ENCODE assay signal across 20 cellular contexts in genomic region chr7:19296617-19297016, GRCh38.
A peak's percentile ranks its signal among the peaks of the same experiment; 100 is the strongest.
DNase-seq lines count a peak whose midpoint lies in the region; ATAC-seq, FAIRE-seq and TF ChIP-seq lines count a peak whose summit lies in the region.
"Had no signal": no experiment of that assay in that cellular context is flagged by ENCODE, and none has a peak within 500 bp of the region (broad histone marks: within the 10 kb centered on the region; RNA-seq: fewer than 3 reads in every experiment).

No MANE protein-coding gene starts in this region.

- no peaks in the 10 kb centered on the region for H3K4me1 Mint-ChIP-seq in T-helper 17 cell
- no peaks in the 10 kb centered on the region for H3K4me1 Mint-ChIP-seq in activated CD8-positive, alpha-beta T cell treated with anti-CD3 and anti-CD28 coated beads, Interleukin-2, amount 10 ng/mL, durations not matched to agents 7 days and 5 days (ENCODE audit: low read depth)
- H3K4me1 Mint-ChIP-seq: CD14-positive monocyte, IgD-negative memory B cell had no signal

- intact Hi-C loops in kidney (cut with DNase I) = no loop called here

- no peak overlapping the region for H3K27ac ChIP-seq in kidney (ENCODE audit: low read depth in 2 of 2, low read length in 2 of 2)
- H3K27ac ChIP-seq: 22Rv1 had no signal

- no peak overlapping the region for H3K4me3 ChIP-seq in kidney (ENCODE audit: low read length in 2 of 2)

- H3K4me3 Mint-ChIP-seq in T-helper 17 cell = no peak overlapping the region
- H3K4me3 Mint-ChIP-seq in activated CD8-positive, alpha-beta T cell treated with anti-CD3 and anti-CD28 coated beads, Interleukin-2, amount 10 ng/mL, durations not matched to agents 7 days and 5 days = no peak overlapping the region
- H3K4me3 Mint-ChIP-seq: CD14-positive monocyte; CD8-positive, alpha-beta T cell; HFFc6; IgD-negative memory B cell had no signal

- H3K4me1 ChIP-seq in kidney (ENCODE audit: control insufficient read depth in 1 of 2, insufficient read depth in 1 of 2, low read depth in 1 of 2, low read length in 2 of 2) = no peaks in the 10 kb centered on the region
- H3K4me1 ChIP-seq: Caco-2 had no signal

- FAIRE-seq in kidney (lab: Jason Lieb, UNC) = no peak
- FAIRE-seq: GM12891, GM19239, H1 had no signal

- H3K9me3 Mint-ChIP-seq in activated CD8-positive, alpha-beta T cell treated with anti-CD3 and anti-CD28 coated beads, Interleukin-2, amount 10 ng/mL, durations not matched to agents 7 days and 5 days (ENCODE audit: insufficient read depth) = peaks cover 4% of the 10 kb centered on the region
- H3K9me3 Mint-ChIP-seq: HFFc6, IgD-negative memory B cell had no signal

- peak; percentile 41 for DNase-seq in DMS 273 (lab: John Stamatoyannopoulos, UW; ENCODE audit: unreplicated experiment)
- DNase-seq in DMS 273 treated with DMSO at 0.1 percent for 48 hours (lab: John Stamatoyannopoulos, UW) = no peak
- peak; percentile 47 for DNase-seq in NCI-H2171 (lab: John Stamatoyannopoulos, UW)
- peak; percentile 46 for DNase-seq in kidney
- no peak for DNase-seq in medulla oblongata (ENCODE audit: extremely low spot score)
- DNase-seq in T-helper 17 cell = no peak
- no peak for DNase-seq in activated CD8-positive, alpha-beta T cell treated with anti-CD3 and anti-CD28 coated beads, Interleukin-2, amount 10 ng/mL, durations not matched to agents 7 days and 5 days
- DNase-seq: Caco-2; CD8-positive, alpha-beta T cell; DMS79; HCEC 1CT; HFFc6; KG1 had no signal

- no peak for ATAC-seq in HG03457 (IDR thresholded peaks at IDR 0.05; ENCODE audit: unreplicated experiment)
- no peak for ATAC-seq in T-helper 17 cell
- ATAC-seq in activated CD8-positive, alpha-beta T cell treated with anti-CD3 and anti-CD28 coated beads, Interleukin-2, amount 10 ng/mL, durations not matched to agents 7 days and 5 days = no peak
- ATAC-seq: CD8-positive, alpha-beta T cell had no signal

- H3K9me3 ChIP-seq in kidney (ENCODE audit: control insufficient read depth in 1 of 2, low read length in 2 of 2) (no peaks in the 10 kb centered on the region), T-helper 17 cell (ENCODE audit: control insufficient read depth, low read length, poor library complexity, severe bottlenecking) (no peaks in the 10 kb centered on the region)
- H3K9me3 ChIP-seq: Caco-2 had no signal

- H3K36me3 Mint-ChIP-seq in T-helper 17 cell (ENCODE audit: low read depth) = no peaks in the 10 kb centered on the region
- no peaks in the 10 kb centered on the region for H3K36me3 Mint-ChIP-seq in activated CD8-positive, alpha-beta T cell treated with anti-CD3 and anti-CD28 coated beads, Interleukin-2, amount 10 ng/mL, durations not matched to agents 7 days and 5 days (ENCODE audit: low read depth)
- H3K36me3 Mint-ChIP-seq: CD14-positive monocyte; CD8-positive, alpha-beta T cell; IgD-negative memory B cell had no signal

- H3K36me3 ChIP-seq in kidney (ENCODE audit: control insufficient read depth in 1 of 2, insufficient read depth in 2 of 2, low read length in 2 of 2) = no peaks in the 10 kb centered on the region

- H3K9ac ChIP-seq in kidney (ENCODE audit: low read length in 2 of 2) = no peak overlapping the region

- no peak overlapping the region for H3K27ac Mint-ChIP-seq in T-helper 17 cell
- no peak overlapping the region for H3K27ac Mint-ChIP-seq in activated CD8-positive, alpha-beta T cell treated with anti-CD3 and anti-CD28 coated beads, Interleukin-2, amount 10 ng/mL, durations not matched to agents 7 days and 5 days
- H3K27ac Mint-ChIP-seq: CD14-positive monocyte; CD8-positive, alpha-beta T cell; HFFc6; IgD-negative memory B cell had no signal

- CTCF ChIA-PET in activated CD8-positive, alpha-beta T cell treated with anti-CD3 and anti-CD28 coated beads, Interleukin-2, amount 10 ng/mL, durations not matched to agents 7 days and 5 days (lab: Charles Lee) = no interaction called here

- POLR2A ChIA-PET in activated CD8-positive, alpha-beta T cell treated with anti-CD3 and anti-CD28 coated beads, Interleukin-2, amount 10 ng/mL, durations not matched to agents 7 days and 5 days (lab: Charles Lee) = no interaction called here

- H3K27me3 Mint-ChIP-seq in T-helper 17 cell = no peaks in the 10 kb centered on the region
- no peaks in the 10 kb centered on the region for H3K27me3 Mint-ChIP-seq in activated CD8-positive, alpha-beta T cell treated with anti-CD3 and anti-CD28 coated beads, Interleukin-2, amount 10 ng/mL, durations not matched to agents 7 days and 5 days (ENCODE audit: low read depth)
- H3K27me3 Mint-ChIP-seq: IgD-negative memory B cell had no signal

- no peak for TF ChIP-seq CTCF in kidney (IDR thresholded peaks at IDR 0.05; ENCODE audit: borderline replicate concordance, extremely low read depth, insufficient read depth)

Comparison
In these comparisons a context has a peak if more than half of its experiments do, and no peak if none do; other contexts are left out.
1. DNase-seq: peak in DMS 273 (single experiment), NCI-H2171 (single experiment) and kidney (single experiment); none in DMS 273 treated with DMSO at 0.1 percent for 48 hours (single experiment), medulla oblongata (single experiment), T-helper 17 cell (0 of 3) and activated CD8-positive, alpha-beta T cell treated with anti-CD3 and anti-CD28 coated beads, Interleukin-2, amount 10 ng/mL, durations not matched to agents 7 days and 5 days (single experiment).